Comparison of ENCODE assay signal across 13 cellular contexts in the genomic region with DNA sequence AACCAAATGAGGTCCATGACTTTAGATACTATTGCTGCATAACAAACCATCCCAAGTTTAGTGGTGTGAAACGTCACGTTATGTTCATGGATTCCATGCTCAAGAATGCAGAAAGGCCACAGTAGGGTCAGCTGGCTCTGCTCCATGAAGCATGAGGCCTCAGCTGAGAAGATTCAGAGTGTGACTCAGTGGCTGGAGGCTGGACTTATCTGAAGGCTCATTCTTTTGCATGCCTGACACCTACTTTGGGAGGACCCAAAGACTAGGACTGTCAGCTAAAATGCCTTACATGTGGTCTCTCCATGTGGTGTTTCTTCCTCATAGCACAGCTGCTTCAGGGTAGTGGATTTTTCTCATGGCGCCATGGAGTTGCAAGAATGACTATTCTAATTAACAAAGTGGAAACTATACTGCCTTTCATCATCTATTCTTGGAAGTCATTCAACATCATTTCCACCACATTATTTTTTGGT. TPM values are rescaled to one million over a fixed set of nuclear protein-coding genes. Genes with fewer than 3 reads are reported as not detected.
DNase-seq lines count a peak whose midpoint lies in the region; ATAC-seq and TF ChIP-seq lines count a peak whose summit lies in the region.
"Had no signal": no experiment of that assay in that cellular context is flagged by ENCODE, and none has a peak within 500 bp of the region (broad histone marks: within the 10 kb centered on the region; RNA-seq: fewer than 3 reads in every experiment).

No MANE protein-coding gene starts in this region.

- 72 to 86% methylated on average over 3 of the region's 3 CpGs for WGBS in upper lobe of left lung, 2 donors

- peaks cover 18% of the 10 kb centered on the region for H3K4me1 ChIP-seq in adipocyte (ENCODE audit: control insufficient read depth, insufficient read depth, low read length)
- H3K4me1 ChIP-seq in upper lobe of left lung: no peaks in the 10 kb centered on the region
- H3K4me1 ChIP-seq: psoas muscle, stomach had no signal

- no peak overlapping the region for H3K27ac ChIP-seq in upper lobe of left lung
- H3K27ac ChIP-seq: psoas muscle, stomach had no signal

- TF ChIP-seq CTCF in fibroblast of villous mesenchyme (IDR thresholded peaks at IDR 0.05; ENCODE audit: insufficient read depth, low read depth, low read length) (no peak), upper lobe of left lung (IDR thresholded peaks at IDR 0.05) (no peak)

- no peak for TF ChIP-seq POLR2A in upper lobe of left lung (IDR thresholded peaks at IDR 0.05)

- no peak for TF ChIP-seq EP300 in upper lobe of left lung (IDR thresholded peaks at IDR 0.05)

- no peaks in the 10 kb centered on the region for H3K36me3 ChIP-seq in adipocyte (ENCODE audit: control insufficient read depth, insufficient read depth, low read length, severe bottlenecking)
- H3K36me3 ChIP-seq in upper lobe of left lung: no peaks in the 10 kb centered on the region
- H3K36me3 ChIP-seq: stomach had no signal

- DNase-seq in H4 (ENCODE audit: low spot score) (peak; percentile 14), adipocyte (ENCODE audit: low read depth) (peak; percentile 59), fibroblast of villous mesenchyme (ENCODE audit: low read depth) (peak; percentile 78), upper lobe of left lung (no peak), SW 1271 (lab: John Stamatoyannopoulos, UW) (no peak), SKM-1 (lab: John Stamatoyannopoulos, UW; ENCODE audit: unreplicated experiment) (no peak), 8988T (no peak)
- DNase-seq: activated CD8-positive, alpha-beta T cell treated with anti-CD3 and anti-CD28 coated beads, Interleukin-2, amount 10 ng/mL, durations not matched to agents 7 days and 5 days; activated naive CD4-positive, alpha-beta T cell treated with Interleukin-2 at 50 U/mL for 16 hours; cortex of kidney; psoas muscle; stomach; T-helper 17 cell had no signal

- peak; percentile 56 to 62 for ATAC-seq in upper lobe of left lung (ENCODE audit: low FRiP score in 2 of 2)
- ATAC-seq: activated CD8-positive, alpha-beta T cell treated with anti-CD3 and anti-CD28 coated beads, Interleukin-2, amount 10 ng/mL, durations not matched to agents 7 days and 5 days; psoas muscle; T-helper 17 cell had no signal

- H3K9ac ChIP-seq in adipocyte (ENCODE audit: low read length): no peak overlapping the region

- peaks cover 8% of the 10 kb centered on the region for H3K9me3 ChIP-seq in adipocyte (ENCODE audit: control insufficient read depth, low read length)
- H3K9me3 ChIP-seq in upper lobe of left lung: peaks cover 0 to 10% (median 0%) of the 10 kb centered on the region in 4 donors

- H3K4me3 ChIP-seq in adipocyte (ENCODE audit: low read length) (peak overlapping the region; percentile 4), fibroblast of villous mesenchyme (ENCODE audit: low read depth, low read length) (no peak overlapping the region), upper lobe of left lung (no peak overlapping the region)
- H3K4me3 ChIP-seq: psoas muscle, stomach had no signal

- no peaks in the 10 kb centered on the region for H3K27me3 ChIP-seq in adipocyte (replicated peaks; ENCODE audit: control insufficient read depth, insufficient read depth, low read length)
- H3K27me3 ChIP-seq in upper lobe of left lung: no peaks in the 10 kb centered on the region
- H3K27me3 ChIP-seq: stomach had no signal

RNA-seq across cellular contexts. Expression of gene CCDC149, which starts 11.5 kb away (rescaled TPM):
- 3.3 and 5.7 TPM in 2 replicates for total RNA-seq in H4 (2014; rRNA removed; shearing (Covaris generic))
- total RNA-seq in fibroblast of villous mesenchyme (6.1 and 8.6 TPM in 2 replicates), upper lobe of left lung (10 to 100 TPM; 13.4 to 31.3 (median 22.3) TPM)
- total RNA-seq: activated CD8-positive, alpha-beta T cell treated with anti-CD3 and anti-CD28 coated beads, Interleukin-2, amount 10 ng/mL, durations not matched to agents 7 days and 5 days had no signal

Comparison
In these comparisons a context has a peak if more than half of its experiments do, and no peak if none do; other contexts are left out.
1. DNase-seq: peak in H4 (single experiment), adipocyte (single experiment) and fibroblast of villous mesenchyme (single experiment); none in upper lobe of left lung (0 of 2), SW 1271 (0 of 2), SKM-1 (single experiment) and 8988T (single experiment).